8 cellular contexts compared by ENCODE assay signal in genomic region chr11:78573271-78574035, GRCh38. TPM values are rescaled to one million over a fixed set of nuclear protein-coding genes. Genes with fewer than 3 reads are reported as not detected.
DNase-seq lines count a peak whose midpoint lies in the region; ATAC-seq and TF ChIP-seq lines count a peak whose summit lies in the region.

No MANE protein-coding gene starts in this region.

- no peaks in the 10 kb centered on the region for H3K9me3 ChIP-seq in HUES48 (ENCODE audit: control insufficient read depth, insufficient read depth, low read length)
- no peaks in the 10 kb centered on the region for H3K9me3 ChIP-seq in breast epithelium
- no peaks in the 10 kb centered on the region for H3K9me3 ChIP-seq in mucosa of stomach (ENCODE audit: control insufficient read depth, low read length)

- peaks cover 44% of the 10 kb centered on the region for H3K36me3 ChIP-seq in HUES48 (ENCODE audit: control insufficient read depth, insufficient read depth, low read length)
- H3K36me3 ChIP-seq in breast epithelium, result no peaks in the 10 kb centered on the region
- no peaks in the 10 kb centered on the region for H3K36me3 ChIP-seq in mucosa of stomach (ENCODE audit: control insufficient read depth, insufficient read depth, low read length)

- TF ChIP-seq POLR2A in breast epithelium (IDR thresholded peaks at IDR 0.05), result no peak

- in situ Hi-C loops in GM13976 (cut with MboI; ENCODE audit: low sequenced_read_pairs, unreplicated experiment), result no loop called here

- intact Hi-C loops in breast epithelium (cut with DNase I; ENCODE audit: low total_unique reads), result loop anchor here (5.0 kb wide), 1 partner anchor 156 kb away; the partner anchor contains the start of gene GAB2
- intact Hi-C loops in sciatic nerve (cut with DNase I), result no loop called here

- no peak for TF ChIP-seq CTCF in AG04449 (IDR thresholded peaks at IDR 0.05; ENCODE audit: insufficient read depth, low read length, missing control alignments)
- no peak for TF ChIP-seq CTCF in breast epithelium (IDR thresholded peaks at IDR 0.05)
- TF ChIP-seq CTCF in GM13976 (IDR thresholded peaks at IDR 0.05; ENCODE audit: borderline replicate concordance, control extremely low read depth, extremely low read depth, insufficient read depth, missing control alignments), result no peak

- DNase-seq in AG04449 (ENCODE audit: low read depth, low spot score) (no peak), breast epithelium (ENCODE audit: low spot score in 2 of 2) (no peak), H4 (ENCODE audit: low spot score) (no peak), GM13976 (ENCODE audit: low spot score) (no peak), sciatic nerve (ENCODE audit: low spot score) (no peak), inferior parietal cortex (ENCODE audit: extremely low spot score) (no peak)

- no peaks in the 10 kb centered on the region for H3K27me3 ChIP-seq in HUES48 (ENCODE audit: control insufficient read depth, insufficient read depth, low read length)
- no peaks in the 10 kb centered on the region for H3K27me3 ChIP-seq in breast epithelium
- H3K27me3 ChIP-seq in mucosa of stomach (ENCODE audit: control insufficient read depth, insufficient read depth, low read length), result no peaks in the 10 kb centered on the region

- peak overlapping the region; percentile 95 for H3K4me3 ChIP-seq in AG04449 (ENCODE audit: low read depth, low read length)
- peak overlapping the region; percentile 85 for H3K4me3 ChIP-seq in HUES48 (ENCODE audit: low read depth, low read length)
- H3K4me3 ChIP-seq in breast epithelium, result peak overlapping the region; percentile 74 to 84 (median 83)
- peak overlapping the region; percentile 89 for H3K4me3 ChIP-seq in mucosa of stomach (ENCODE audit: low read length)

- H3K4me1 ChIP-seq in HUES48 (ENCODE audit: control insufficient read depth, insufficient read depth, low read length), result peaks cover 9% of the 10 kb centered on the region; the same call in 1 of the 2 replicates
- H3K4me1 ChIP-seq in breast epithelium, result peaks cover 0 to 7% of the 10 kb centered on the region in 2 donors
- peaks cover 10% of the 10 kb centered on the region for H3K4me1 ChIP-seq in mucosa of stomach (ENCODE audit: control insufficient read depth, insufficient read depth, low read length)

- no peak for ATAC-seq in sciatic nerve

- POLR2A ChIA-PET in AG04449 (lab: Yijun Ruan, JAX), result no interaction called here

- H3K9ac ChIP-seq in HUES48 (ENCODE audit: low read depth, low read length) (peak overlapping the region; percentile 82), mucosa of stomach (ENCODE audit: low read length) (peak overlapping the region; percentile 86)

- H3K27ac ChIP-seq in HUES48 (ENCODE audit: low read depth, low read length) (no peak overlapping the region), breast epithelium (peak overlapping the region in 1 of 2 donors; percentile 88)

- CTCF ChIA-PET in AG04449 (lab: Yijun Ruan, JAX), result interaction anchor here (0.9 to 4.0 kb wide), 3 partner anchors 9 to 160 kb away, joined by 3 to 47 read pairs (median 21); no protein-coding TSS in a partner anchor

RNA-seq across cellular contexts. Expression of gene NARS2, which starts 1.2 kb away (rescaled TPM):
- total RNA-seq in breast epithelium (10 to 100 TPM; 13.3 to 21.8 (median 19.0) TPM), sciatic nerve (15.0 TPM)
- total RNA-seq in H4 (2014; rRNA removed; shearing (Covaris generic)), result 24.9 and 29.1 TPM in 2 replicates
